ENCODE assay signal across 8 cellular contexts in the genomic region with DNA sequence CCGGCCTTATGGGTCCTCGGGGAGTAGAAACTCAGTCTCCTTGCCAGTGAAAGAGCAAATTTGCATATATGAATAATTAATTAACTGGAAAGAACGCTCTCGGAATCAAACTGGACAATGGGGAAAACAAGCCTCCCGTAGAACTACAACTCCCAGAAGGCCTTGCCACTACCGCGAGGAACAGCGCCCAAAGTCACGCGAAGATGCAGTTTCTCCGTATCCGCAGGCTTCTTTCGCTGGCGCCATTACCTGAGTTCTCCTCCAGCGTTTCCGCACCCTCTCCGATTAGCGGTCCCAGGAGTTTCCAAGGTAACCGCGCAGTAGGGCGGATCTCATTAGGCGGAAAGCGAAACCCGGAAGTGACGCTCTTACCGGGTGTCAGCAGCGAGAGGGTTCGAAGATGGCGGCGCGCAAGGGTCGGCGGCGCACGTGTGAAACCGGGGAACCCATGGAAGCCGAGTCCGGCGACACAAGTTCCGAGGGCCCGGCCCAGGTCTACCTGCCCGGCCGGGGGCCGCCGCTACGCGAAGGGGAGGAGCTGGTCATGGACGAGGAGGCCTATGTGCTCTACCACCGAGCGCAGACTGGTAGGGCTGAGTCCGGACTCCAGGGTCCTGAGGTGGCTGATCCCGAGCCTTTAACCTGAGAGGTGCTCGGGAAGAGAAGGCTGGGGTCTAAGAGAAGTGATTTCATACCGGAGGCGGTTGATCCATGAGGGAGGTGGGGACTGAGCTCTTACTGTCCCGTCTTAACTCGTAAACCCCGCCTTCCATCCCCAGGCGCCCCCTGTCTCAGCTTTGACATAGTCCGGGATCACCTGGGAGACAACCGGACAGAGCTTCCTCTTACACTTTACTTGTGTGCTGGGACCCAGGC. TPM values are rescaled to one million over a fixed set of nuclear protein-coding genes. Genes with fewer than 3 reads are reported as not detected.
DNase-seq lines count a peak whose midpoint lies in the region; ATAC-seq and TF ChIP-seq lines count a peak whose summit lies in the region.

TSS of gene GRWD1 (plus strand) at position 378 of the 876 bp plus-strand sequence. CDS start at position 401, 23 bp downstream.

- peak within 1 kb of the TSS; percentile 96 for H3K4me3 ChIP-seq in AG04450 (ENCODE audit: low read depth, low read length)

- peak within 1 kb of the TSS; percentile 92 for H3K27ac ChIP-seq in AG04450 (ENCODE audit: low read depth, low read length)

- H3K27me3 ChIP-seq in AG04450 (ENCODE audit: control insufficient read depth, insufficient read depth, low read length), result peaks cover 9% of the 10 kb centered on the region

- TF ChIP-seq CTCF in AG04450 (IDR thresholded peaks at IDR 0.05; ENCODE audit: low read depth, low read length), result 0 out of 2 replicates have a peak, but pooled peaks have one; percentile 6

- peaks cover 6% of the 10 kb centered on the region; the same call in 1 of the 2 replicates for H3K9me3 ChIP-seq in AG04450 (ENCODE audit: control insufficient read depth, insufficient read depth, low read length)

- ATAC-seq in GM18909 (IDR thresholded peaks at IDR 0.05; ENCODE audit: poor library complexity, unreplicated experiment) (peak; percentile 89), HG03280 (IDR thresholded peaks at IDR 0.05; ENCODE audit: unreplicated experiment) (peak; percentile 81)

- CTCF ChIA-PET in AG04450 (lab: Charles Lee), result interaction anchor here (0.6 to 2.5 kb wide), 13 partner anchors 12 to 346 kb away, joined by 3 to 12 read pairs (median 4); partner anchors contain the start of genes KDELR1 and TMEM143

- POLR2A ChIA-PET in AG04450 (lab: Yijun Ruan, JAX), result interaction anchor here (0.7 to 0.8 kb wide), 2 partner anchors 55 to 174 kb away, joined by 3 read pairs; partner anchors contain the start of genes KDELR1 and SPHK2

- DNase-seq in AG04450 (ENCODE audit: low read depth, low spot score), result peak; percentile 81
- DNase-seq in NCI-H345 treated with DMSO at 0.1 percent for 48 hours (lab: John Stamatoyannopoulos, UW; ENCODE audit: unreplicated experiment), result peak; percentile 83
- peak; percentile 73 to 90 (median 84) for DNase-seq in activated CD4-positive, CD25-positive, alpha-beta regulatory T cell (lab: John Stamatoyannopoulos, UW)
- DNase-seq in central memory CD4-positive, alpha-beta T cell, result peak; percentile 96
- DNase-seq in iris pigment epithelial cell (ENCODE audit: low read depth), result peak; percentile 98
- peak; percentile 92 for DNase-seq in stimulated activated CD4-positive, alpha-beta T cell treated with anti-CD3 and anti-CD28 coated beads, Interleukin-12 subunit alpha, Interleukin-12 subunit beta, amount 100 ng/mL, for 24 hours (ENCODE audit: low read depth in 2 of 2)

RNA-seq across cellular contexts. Expression of gene GRWD1, which starts in this region (rescaled TPM):
- 15.2 and 16.0 TPM in 2 replicates for polyA plus RNA-seq in AG04450 (2011; rRNA removed)
- polyA minus RNA-seq in AG04450 (2011; rRNA and poly(A)+ RNA removed), result 11.6 TPM in 2 replicates

Comparison
In these comparisons a context has a peak if more than half of its experiments do, and no peak if none do; other contexts are left out.
1. Peak in every context shown above with its lines: DNase-seq, ATAC-seq, H3K4me3 ChIP-seq and H3K27ac ChIP-seq.